In genomic region chr22:25068701-25069100, GRCh38 we compare ENCODE assay signal across 10 cellular contexts.
DNase-seq lines count a peak whose midpoint lies in the region; ATAC-seq lines count a peak whose summit lies in the region.
"Had no signal": no experiment of that assay in that cellular context is flagged by ENCODE, and none has a peak within 500 bp of the region (broad histone marks: within the 10 kb centered on the region; RNA-seq: fewer than 3 reads in every experiment).

No MANE protein-coding gene starts in this region.

- peak overlapping the region; percentile 90 for H3K27ac Mint-ChIP-seq in stimulated activated naive CD8-positive, alpha-beta T cell treated with anti-CD3 and anti-CD28 coated beads, Interleukin-15, Interleukin-2, amounts not matched to agents 100 ng/mL and 50 ng/mL, for 24 hours

- peaks cover 43% of the 10 kb centered on the region for H3K4me1 ChIP-seq in effector memory CD4-positive, alpha-beta T cell (ENCODE audit: control insufficient read depth, insufficient read depth, low read length, poor library complexity, severe bottlenecking)
- H3K4me1 ChIP-seq: A549 had no signal

- no peaks in the 10 kb centered on the region for H3K36me3 Mint-ChIP-seq in stimulated activated naive CD8-positive, alpha-beta T cell treated with anti-CD3 and anti-CD28 coated beads, Interleukin-15, Interleukin-2, amounts not matched to agents 100 ng/mL and 50 ng/mL, for 24 hours (ENCODE audit: low read depth)

- peaks cover 86% of the 10 kb centered on the region for H3K4me1 Mint-ChIP-seq in stimulated activated naive CD8-positive, alpha-beta T cell treated with anti-CD3 and anti-CD28 coated beads, Interleukin-15, Interleukin-2, amounts not matched to agents 100 ng/mL and 50 ng/mL, for 24 hours (ENCODE audit: low read depth)

- no peaks in the 10 kb centered on the region for H3K9me3 Mint-ChIP-seq in stimulated activated naive CD8-positive, alpha-beta T cell treated with anti-CD3 and anti-CD28 coated beads, Interleukin-15, Interleukin-2, amounts not matched to agents 100 ng/mL and 50 ng/mL, for 24 hours

- DNase-seq in activated CD4-positive, CD25-positive, alpha-beta regulatory T cell treated with anti-CD3 and anti-CD28 coated beads, Interleukin-2, amount 50 U/mL, for 72 hours = peak; percentile 45
- DNase-seq in activated CD4-positive, CD25-positive, alpha-beta regulatory T cell (lab: John Stamatoyannopoulos, UW) = no peak
- peak; percentile 23 for DNase-seq in activated CD4-positive, alpha-beta T cell treated with anti-CD3 and anti-CD28 coated beads, Interleukin-2, amount 50 U/mL, for 1 hour
- peak in 1 of 3 donors; percentile 18 for DNase-seq in effector memory CD4-positive, alpha-beta T cell
- no peak for DNase-seq in COR-L47 (lab: John Stamatoyannopoulos, UW)
- DNase-seq in NCI-H1930 (lab: John Stamatoyannopoulos, UW) = no peak
- DNase-seq: DMS153 had no signal

- peak overlapping the region; percentile 84 for H3K4me3 Mint-ChIP-seq in stimulated activated naive CD8-positive, alpha-beta T cell treated with anti-CD3 and anti-CD28 coated beads, Interleukin-15, Interleukin-2, amounts not matched to agents 100 ng/mL and 50 ng/mL, for 24 hours

- no peak for ATAC-seq in HG03196 (IDR thresholded peaks at IDR 0.05; ENCODE audit: unreplicated experiment)
- ATAC-seq: A549 had no signal

- no peaks in the 10 kb centered on the region for H3K27me3 ChIP-seq in effector memory CD4-positive, alpha-beta T cell (replicated peaks; ENCODE audit: control insufficient read depth, insufficient read depth, low read length, poor library complexity, severe bottlenecking)

- no peaks in the 10 kb centered on the region for H3K27me3 Mint-ChIP-seq in stimulated activated naive CD8-positive, alpha-beta T cell treated with anti-CD3 and anti-CD28 coated beads, Interleukin-15, Interleukin-2, amounts not matched to agents 100 ng/mL and 50 ng/mL, for 24 hours

- peak overlapping the region; percentile 61 for H3K27ac ChIP-seq in effector memory CD4-positive, alpha-beta T cell (ENCODE audit: insufficient read depth, low read length, poor library complexity, severe bottlenecking)
- H3K27ac ChIP-seq: A549 had no signal

- no peak overlapping the region for H3K4me3 ChIP-seq in effector memory CD4-positive, alpha-beta T cell (ENCODE audit: insufficient read depth, low read depth, low read length, poor library complexity, severe bottlenecking)
- H3K4me3 ChIP-seq: A549 had no signal

- H3K9me3 ChIP-seq in effector memory CD4-positive, alpha-beta T cell (ENCODE audit: control insufficient read depth, low read length) = no peaks in the 10 kb centered on the region
- H3K9me3 ChIP-seq: A549 had no signal

- no peaks in the 10 kb centered on the region for H3K36me3 ChIP-seq in effector memory CD4-positive, alpha-beta T cell (ENCODE audit: control insufficient read depth, insufficient read depth, low read length)

Comparison
In these comparisons a context has a peak if more than half of its experiments do, and no peak if none do; other contexts are left out.
1. DNase-seq: peak in activated CD4-positive, CD25-positive, alpha-beta regulatory T cell treated with anti-CD3 and anti-CD28 coated beads, Interleukin-2, amount 50 U/mL, for 72 hours (single experiment) and activated CD4-positive, alpha-beta T cell treated with anti-CD3 and anti-CD28 coated beads, Interleukin-2, amount 50 U/mL, for 1 hour (single experiment); none in activated CD4-positive, CD25-positive, alpha-beta regulatory T cell (0 of 4), COR-L47 (single experiment) and NCI-H1930 (0 of 2).